Comparison of ENCODE assay signal across 1 cellular context in genomic region chr3:14311722-14312121, GRCh38.
TF ChIP-seq lines count a peak whose summit lies in the region.

No MANE protein-coding gene starts in this region.

TF ChIP-seq in H1, 55 proteins besides CTCF, POLR2A, EP300 and RAD21 (continued from another document):
- TF ChIP-seq E2F6 (IDR thresholded peaks at IDR 0.05) (no peak), TBP (IDR thresholded peaks at IDR 0.05; ENCODE audit: low read depth, low read length) (no peak), TAF1 (IDR thresholded peaks at IDR 0.05; ENCODE audit: low read depth, low read length) (no peak), GABPA (IDR thresholded peaks at IDR 0.05; ENCODE audit: borderline replicate concordance, insufficient read depth, low read length) (no peak)
TF ChIP-seq in H1: peak in this region for 0.
